In the genomic region with DNA sequence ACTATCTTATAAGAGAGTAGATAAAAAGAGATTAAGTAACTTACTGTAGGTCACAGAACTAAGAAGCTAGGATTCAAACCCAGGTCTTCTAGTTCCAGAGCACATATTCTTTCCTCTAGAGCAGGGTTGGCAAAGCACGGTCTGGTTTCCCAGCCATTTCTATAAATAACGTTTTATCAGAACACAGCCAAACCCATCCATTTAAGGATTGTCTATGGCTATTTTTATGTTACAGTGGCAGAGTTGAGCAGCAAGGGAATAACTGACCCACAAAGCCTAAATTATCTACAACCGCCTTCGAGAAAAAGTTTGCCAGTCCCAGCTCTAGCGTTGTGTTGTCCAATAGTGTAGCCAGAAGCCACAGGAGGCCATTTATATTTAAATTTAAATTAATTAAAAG, we compare ENCODE assay signal across 25 cellular contexts. TPM values are rescaled to one million over a fixed set of nuclear protein-coding genes. Genes with fewer than 3 reads are reported as not detected.
DNase-seq lines count a peak whose midpoint lies in the region; ATAC-seq and TF ChIP-seq lines count a peak whose summit lies in the region.
"Had no signal": no experiment of that assay in that cellular context is flagged by ENCODE, and none has a peak within 500 bp of the region (broad histone marks: within the 10 kb centered on the region; RNA-seq: fewer than 3 reads in every experiment).

No MANE protein-coding gene starts in this region.

- DNase-seq in dorsolateral prefrontal cortex (no peak), left cardiac atrium (no peak), substantia nigra (lab: John Stamatoyannopoulos, UW) (no peak), putamen (ENCODE audit: low spot score) (no peak), cerebellum (ENCODE audit: low spot score) (no peak), left lung (no peak)
- no peak for DNase-seq in activated T-cell treated with anti-CD3 and anti-CD28 coated beads, Interleukin-2, amount 50 U/mL, for 72 hours
- DNase-seq: 8988T, ACHN, BE2C, Calu3, DMS79 treated with DMSO at 0.1 percent for 48 hours, GF-D8, Kasumi-1, NCI-H1092 treated with DMSO at 0.1 percent for 48 hours, NCI-H1436 treated with DMSO at 0.1 percent for 48 hours, NCI-H187 treated with DMSO at 0.1 percent for 48 hours, NCI-H2107, NCI-H524, NCI-H774, PC-3 had no signal

- H3K4me3 Mint-ChIP-seq in activated T-cell treated with anti-CD3 and anti-CD28 coated beads, Interleukin-2, amount 50 U/mL, for 72 hours, result no peak overlapping the region
- H3K4me3 Mint-ChIP-seq: CD14-positive monocyte had no signal

- H3K9me3 Mint-ChIP-seq in activated T-cell treated with anti-CD3 and anti-CD28 coated beads, Interleukin-2, amount 50 U/mL, for 72 hours, result no peaks in the 10 kb centered on the region
- H3K9me3 Mint-ChIP-seq: CD14-positive monocyte had no signal

- H3K4me1 Mint-ChIP-seq in activated T-cell treated with anti-CD3 and anti-CD28 coated beads, Interleukin-2, amount 50 U/mL, for 72 hours (ENCODE audit: low read depth), result no peaks in the 10 kb centered on the region

- peak overlapping the region; percentile 15 for H3K27ac ChIP-seq in angular gyrus (ENCODE audit: low read depth, low read length)
- H3K27ac ChIP-seq in dorsolateral prefrontal cortex, result peak overlapping the region; percentile 12 to 100 (median 96)
- peak overlapping the region; percentile 58 for H3K27ac ChIP-seq in substantia nigra (ENCODE audit: low read depth, low read length, poor library complexity, severe bottlenecking)
- no peak overlapping the region for H3K27ac ChIP-seq in left lung
- H3K27ac ChIP-seq: SJSA1 had no signal

- H3K4me3 ChIP-seq in dorsolateral prefrontal cortex (no peak overlapping the region), left lung (no peak overlapping the region)
- H3K4me3 ChIP-seq: K562, SJSA1 had no signal

- no peak for TF ChIP-seq CTCF in dorsolateral prefrontal cortex (IDR thresholded peaks at IDR 0.05 in 54 of 56, conservative IDR thresholded peaks at IDR 0.05 in 2 of 56; ENCODE audit: low read depth in 1 of 56, partially characterized antibody in 56 of 56)
- TF ChIP-seq CTCF in left lung (IDR thresholded peaks at IDR 0.05), result no peak

- H3K9me3 ChIP-seq in left lung, result no peaks in the 10 kb centered on the region
- H3K9me3 ChIP-seq: BE2C, SJSA1 had no signal

- H3K27ac Mint-ChIP-seq in activated T-cell treated with anti-CD3 and anti-CD28 coated beads, Interleukin-2, amount 50 U/mL, for 72 hours, result no peak overlapping the region
- H3K27ac Mint-ChIP-seq: CD14-positive monocyte had no signal

- no peaks in the 10 kb centered on the region for H3K36me3 Mint-ChIP-seq in activated T-cell treated with anti-CD3 and anti-CD28 coated beads, Interleukin-2, amount 50 U/mL, for 72 hours (ENCODE audit: insufficient read depth in 2 of 2)

- peaks cover 0 to 11% of the 10 kb centered on the region in 2 donors for H3K36me3 ChIP-seq in left lung
- H3K36me3 ChIP-seq: BE2C, SJSA1 had no signal

- H3K27me3 ChIP-seq in dorsolateral prefrontal cortex (no peaks in the 10 kb centered on the region), left lung (no peaks in the 10 kb centered on the region)
- H3K27me3 ChIP-seq: BE2C, SJSA1 had no signal

- H3K4me1 ChIP-seq in left lung, result no peaks in the 10 kb centered on the region
- H3K4me1 ChIP-seq: BE2C, SJSA1 had no signal

- ATAC-seq in left cardiac atrium, result peak; percentile 81 to 87
- no peak for ATAC-seq in activated T-cell treated with anti-CD3 and anti-CD28 coated beads, Interleukin-2, amount 50 U/mL, for 72 hours (replicated peaks in 1 of 2)
- ATAC-seq in left lung, result no peak
- ATAC-seq: K562, PC-3 had no signal

- intact Hi-C loops in dorsolateral prefrontal cortex (cut with DNase I), result no loop called here
- intact Hi-C loops in left cardiac atrium (cut with DNase I), result no loop called here
- intact Hi-C loops in left lung (cut with DNase I), result no loop called here

- no peaks in the 10 kb centered on the region for H3K27me3 Mint-ChIP-seq in activated T-cell treated with anti-CD3 and anti-CD28 coated beads, Interleukin-2, amount 50 U/mL, for 72 hours (ENCODE audit: low read depth)

RNA-seq across cellular contexts. Expression of gene TMEM144, which starts 7.5 kb away (rescaled TPM):
- 1,000 to 10,000 TPM in 1 of 120 experiments, 100 to 1,000 TPM in 99, 10 to 100 TPM in 20; 33.2 to 1,060 (median 211) TPM for total RNA-seq in dorsolateral prefrontal cortex
- 10 to 100 TPM in 1 of 2 donors, 1 to 10 TPM in 1; 9.3 to 11.1 TPM for total RNA-seq in left cardiac atrium
- total RNA-seq in activated T-cell treated with anti-CD3 and anti-CD28 coated beads, Interleukin-2, amount 50 U/mL, for 72 hours, result under 1 TPM in 1 of 2 donors, not detected in 1; 0.22 TPM
- 4.0 TPM for total RNA-seq in cerebellum
- 10 to 100 TPM; 13.9 to 16.8 TPM for total RNA-seq in left lung

RNA-seq across cellular contexts. Expression of gene GASK1B, which starts 44.9 kb away (rescaled TPM):
- total RNA-seq in dorsolateral prefrontal cortex (10 to 100 TPM; 23.9 to 74.1 (median 43.0) TPM), left cardiac atrium (10 to 100 TPM; 61.5 to 71.2 TPM), cerebellum (30.6 TPM), left lung (10 to 100 TPM; 41.5 to 56.8 TPM)
- total RNA-seq in activated T-cell treated with anti-CD3 and anti-CD28 coated beads, Interleukin-2, amount 50 U/mL, for 72 hours, result not detected

Comparison
In these comparisons a context has a peak if more than half of its experiments do, and no peak if none do; other contexts are left out.
1. H3K27ac ChIP-seq: peak in angular gyrus (single experiment), dorsolateral prefrontal cortex (59 of 59) and substantia nigra (single experiment); none in left lung (0 of 2).
2. ATAC-seq: peak in left cardiac atrium (2 of 2); none in activated T-cell treated with anti-CD3 and anti-CD28 coated beads, Interleukin-2, amount 50 U/mL, for 72 hours (0 of 2) and left lung (single experiment).
3. RNA of gene GASK1B, which starts 44.9 kb away (total RNA-seq): 61.5 to 71.2 TPM in left cardiac atrium, 41.5 to 56.8 TPM in left lung, 23.9 to 74.1 TPM in dorsolateral prefrontal cortex and 30.6 TPM in cerebellum (single experiment); not detected in activated T-cell treated with anti-CD3 and anti-CD28 coated beads, Interleukin-2, amount 50 U/mL, for 72 hours; every median in the first group is over 10 times any median in the second.